In genomic region chr17:76270127-76270592, GRCh38 we compare ENCODE assay signal across 11 cellular contexts. TPM values are rescaled to one million over a fixed set of nuclear protein-coding genes. Genes with fewer than 3 reads are reported as not detected.
DNase-seq lines count a peak whose midpoint lies in the region; ATAC-seq and TF ChIP-seq lines count a peak whose summit lies in the region.
"Had no signal": no experiment of that assay in that cellular context is flagged by ENCODE, and none has a peak within 500 bp of the region (broad histone marks: within the 10 kb centered on the region; RNA-seq: fewer than 3 reads in every experiment).

No MANE protein-coding gene starts in this region.

- no peak for TF ChIP-seq POLR2A in Peyer's patch (IDR thresholded peaks at IDR 0.05)

- no peak for TF ChIP-seq CTCF in Peyer's patch (IDR thresholded peaks at IDR 0.05)

- H3K27ac Mint-ChIP-seq in activated naive CD4-positive, alpha-beta T cell treated with anti-CD3 and anti-CD28 coated beads, Interleukin-2, amount 10 ng/mL, durations not matched to agents 7 days and 5 days: peak overlapping the region; percentile 99
- H3K27ac Mint-ChIP-seq in central memory CD8-positive, alpha-beta T cell (ENCODE audit: low read depth): peak overlapping the region; percentile 92
- H3K27ac Mint-ChIP-seq in stimulated activated naive CD8-positive, alpha-beta T cell treated with anti-CD3 and anti-CD28 coated beads, Interleukin-15, amount 100 ng/mL, for 72 hours: peak overlapping the region; percentile 99 to 100

- H3K9me3 ChIP-seq in Peyer's patch: no peaks in the 10 kb centered on the region

- peaks cover 10% of the 10 kb centered on the region for H3K27me3 Mint-ChIP-seq in activated naive CD4-positive, alpha-beta T cell treated with anti-CD3 and anti-CD28 coated beads, Interleukin-2, amount 10 ng/mL, durations not matched to agents 7 days and 5 days
- H3K27me3 Mint-ChIP-seq in central memory CD8-positive, alpha-beta T cell: no peaks in the 10 kb centered on the region
- no peaks in the 10 kb centered on the region for H3K27me3 Mint-ChIP-seq in stimulated activated naive CD8-positive, alpha-beta T cell treated with anti-CD3 and anti-CD28 coated beads, Interleukin-15, amount 100 ng/mL, for 72 hours
- H3K27me3 Mint-ChIP-seq: brain had no signal

- H3K4me3 ChIP-seq in Peyer's patch: peak overlapping the region in 2 of 4 donors; percentile 2 to 4

- CTCF ChIA-PET in activated naive CD4-positive, alpha-beta T cell treated with anti-CD3 and anti-CD28 coated beads, Interleukin-2, amount 10 ng/mL, durations not matched to agents 7 days and 5 days (lab: Charles Lee): interaction anchor here (1.1 to 2.7 kb wide), 2 partner anchors 90 to 145 kb away, joined by 3 to 11 read pairs; no protein-coding TSS in a partner anchor

- DNase-seq in activated naive CD4-positive, alpha-beta T cell treated with anti-CD3 and anti-CD28 coated beads, Interleukin-2, amount 10 ng/mL, durations not matched to agents 7 days and 5 days: peak; percentile 38
- DNase-seq in activated naive CD4-positive, alpha-beta T cell (lab: John Stamatoyannopoulos, UW): no peak
- DNase-seq in Peyer's patch (peak in 1 of 3 donors; percentile 36), G401 (ENCODE audit: low spot score) (no peak)
- no peak for DNase-seq in central memory CD8-positive, alpha-beta T cell (ENCODE audit: low spot score in 2 of 2)
- DNase-seq in stimulated activated naive CD8-positive, alpha-beta T cell treated with anti-CD3 and anti-CD28 coated beads, Interleukin-15, amount 100 ng/mL, for 72 hours: peak; percentile 69 to 76
- DNase-seq: erythroblast had no signal

- H3K4me3 Mint-ChIP-seq in activated naive CD4-positive, alpha-beta T cell treated with anti-CD3 and anti-CD28 coated beads, Interleukin-2, amount 10 ng/mL, durations not matched to agents 7 days and 5 days: peak overlapping the region; percentile 96
- peak overlapping the region; percentile 90 for H3K4me3 Mint-ChIP-seq in central memory CD8-positive, alpha-beta T cell
- H3K4me3 Mint-ChIP-seq in stimulated activated naive CD8-positive, alpha-beta T cell treated with anti-CD3 and anti-CD28 coated beads, Interleukin-15, amount 100 ng/mL, for 72 hours: peak overlapping the region; percentile 93

- peaks cover 53% of the 10 kb centered on the region for H3K36me3 Mint-ChIP-seq in activated naive CD4-positive, alpha-beta T cell treated with anti-CD3 and anti-CD28 coated beads, Interleukin-2, amount 10 ng/mL, durations not matched to agents 7 days and 5 days
- peaks cover 50% of the 10 kb centered on the region for H3K36me3 Mint-ChIP-seq in central memory CD8-positive, alpha-beta T cell (ENCODE audit: insufficient read depth)

- H3K4me1 ChIP-seq in Peyer's patch: peaks cover 8 to 66% (median 59%) of the 10 kb centered on the region in 4 donors

- H3K9me3 Mint-ChIP-seq in activated naive CD4-positive, alpha-beta T cell treated with anti-CD3 and anti-CD28 coated beads, Interleukin-2, amount 10 ng/mL, durations not matched to agents 7 days and 5 days: no peaks in the 10 kb centered on the region
- no peaks in the 10 kb centered on the region for H3K9me3 Mint-ChIP-seq in central memory CD8-positive, alpha-beta T cell
- H3K9me3 Mint-ChIP-seq in stimulated activated naive CD8-positive, alpha-beta T cell treated with anti-CD3 and anti-CD28 coated beads, Interleukin-15, amount 100 ng/mL, for 72 hours: no peaks in the 10 kb centered on the region
- H3K9me3 Mint-ChIP-seq: brain had no signal

- in situ Hi-C loops in G401 (cut with HindIII; ENCODE audit: low sequenced_read_pairs): no loop called here

- ATAC-seq in central memory CD8-positive, alpha-beta T cell (replicated peaks; ENCODE audit: extremely low read depth, poor library complexity, severe bottlenecking): no peak
- no peak for ATAC-seq in stimulated activated naive CD8-positive, alpha-beta T cell treated with anti-CD3 and anti-CD28 coated beads, Interleukin-15, amount 100 ng/mL, for 72 hours
- ATAC-seq in HG02981 (IDR thresholded peaks at IDR 0.05; ENCODE audit: unreplicated experiment): no peak
- no peak for ATAC-seq in HG03108 (IDR thresholded peaks at IDR 0.05; ENCODE audit: unreplicated experiment)
- ATAC-seq: activated CD4-positive, CD25-positive, alpha-beta regulatory T cell treated with anti-CD3 and anti-CD28 coated beads, Interleukin-2, amount 50 U/mL, for 24 hours had no signal

- no peaks in the 10 kb centered on the region for H3K27me3 ChIP-seq in Peyer's patch

- H3K4me1 Mint-ChIP-seq in activated naive CD4-positive, alpha-beta T cell treated with anti-CD3 and anti-CD28 coated beads, Interleukin-2, amount 10 ng/mL, durations not matched to agents 7 days and 5 days: peaks cover 65% of the 10 kb centered on the region
- H3K4me1 Mint-ChIP-seq in central memory CD8-positive, alpha-beta T cell: peaks cover 55% of the 10 kb centered on the region
- H3K4me1 Mint-ChIP-seq in stimulated activated naive CD8-positive, alpha-beta T cell treated with anti-CD3 and anti-CD28 coated beads, Interleukin-15, amount 100 ng/mL, for 72 hours: peaks cover 74% of the 10 kb centered on the region

- H3K36me3 ChIP-seq in Peyer's patch: peaks cover 0 to 21% (median 0%) of the 10 kb centered on the region in 3 donors

- H3K27ac ChIP-seq in Peyer's patch: peak overlapping the region; percentile 20 to 98 (median 70)

RNA-seq across cellular contexts. Expression of gene UBALD2, which starts 5.0 kb away (rescaled TPM):
- total RNA-seq in Peyer's patch: 10 to 100 TPM; 14.0 to 74.1 (median 50.4) TPM
- 4.8 and 8.7 TPM in 2 replicates for total RNA-seq in G401 (2014; rRNA removed; shearing (Covaris generic))

RNA-seq across cellular contexts. Expression of gene RNF157, which starts 29.9 kb away (rescaled TPM):
- total RNA-seq in Peyer's patch: 100 to 1,000 TPM in 2 of 4 donors, 10 to 100 TPM in 2; 73.4 to 115 (median 106) TPM
- 4.4 and 5.5 TPM in 2 replicates for total RNA-seq in G401 (2014; rRNA removed; shearing (Covaris generic))

RNA-seq across cellular contexts. Expression of gene QRICH2, which starts 37.9 kb away (rescaled TPM):
- total RNA-seq in Peyer's patch: 10 to 100 TPM in 1 of 4 donors, 1 to 10 TPM in 3; 1.2 to 10.7 (median 3.1) TPM
- 0.47 and 1.4 TPM in 2 replicates for total RNA-seq in G401 (2014; rRNA removed; shearing (Covaris generic))

Comparison
In these comparisons a context has a peak if more than half of its experiments do, and no peak if none do; other contexts are left out.
1. DNase-seq: peak in activated naive CD4-positive, alpha-beta T cell treated with anti-CD3 and anti-CD28 coated beads, Interleukin-2, amount 10 ng/mL, durations not matched to agents 7 days and 5 days (single experiment) and stimulated activated naive CD8-positive, alpha-beta T cell treated with anti-CD3 and anti-CD28 coated beads, Interleukin-15, amount 100 ng/mL, for 72 hours (2 of 2); none in activated naive CD4-positive, alpha-beta T cell (0 of 4), central memory CD8-positive, alpha-beta T cell (0 of 2) and G401 (single experiment).
2. RNA of gene RNF157, which starts 29.9 kb away (total RNA-seq): 73.4 to 115 TPM in Peyer's patch; 4.4 to 5.5 TPM in G401; every median in the first group is over 10 times any median in the second.
3. Peak in every context shown above with its lines, with median percentiles within 50 percentile points of each other: H3K27ac Mint-ChIP-seq and H3K4me3 Mint-ChIP-seq.